ENCODE assay signal across 21 cellular contexts in the genomic region with DNA sequence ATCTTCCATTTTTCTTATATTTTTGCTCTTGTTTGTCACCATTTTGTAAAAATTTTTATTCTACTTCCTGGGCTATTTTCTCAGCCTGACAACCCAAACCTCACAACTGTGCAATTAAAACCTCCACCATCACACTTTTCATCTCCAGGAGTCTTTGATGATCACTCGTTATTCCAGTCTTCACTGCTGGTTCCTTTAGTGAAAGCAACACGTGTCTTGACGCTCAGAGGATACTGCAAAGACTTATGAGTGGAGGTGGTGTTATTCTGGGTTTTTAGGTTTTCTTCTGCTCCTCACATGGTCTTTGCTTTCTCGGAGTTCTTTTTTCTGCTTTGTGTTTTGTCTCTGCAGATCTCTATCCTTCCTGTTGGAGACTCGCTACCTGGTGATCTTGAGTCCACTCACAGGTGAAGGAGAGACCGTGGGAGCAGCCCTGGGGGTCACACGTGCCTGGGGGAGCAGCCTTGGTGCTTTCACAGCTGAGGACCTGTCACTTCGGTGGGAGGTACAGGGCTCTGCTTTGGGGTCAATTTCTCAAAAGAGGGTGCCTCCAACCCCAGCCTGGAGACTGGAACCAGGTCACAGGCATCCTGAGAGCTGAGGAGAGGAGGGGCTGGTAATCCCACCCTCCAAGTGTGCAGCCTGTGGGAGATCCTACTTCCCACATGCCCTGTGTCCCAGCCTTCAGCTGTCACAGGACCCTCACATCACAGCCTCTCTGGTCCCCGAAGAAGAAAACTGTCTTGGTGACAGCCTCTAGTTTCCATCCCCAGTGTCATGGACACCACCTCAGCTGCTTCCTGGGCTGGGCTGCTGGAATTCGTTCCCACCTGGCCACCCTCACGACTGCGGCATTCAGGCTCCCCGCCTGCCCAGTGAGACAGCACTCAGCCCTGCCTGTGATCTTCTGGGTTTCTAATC. TPM values are rescaled to one million over a fixed set of nuclear protein-coding genes. Genes with fewer than 3 reads are reported as not detected.
DNase-seq lines count a peak whose midpoint lies in the region; ATAC-seq and TF ChIP-seq lines count a peak whose summit lies in the region.
"Had no signal": no experiment of that assay in that cellular context is flagged by ENCODE, and none has a peak within 500 bp of the region (broad histone marks: within the 10 kb centered on the region; RNA-seq: fewer than 3 reads in every experiment).

No MANE protein-coding gene starts in this region.

- no peak overlapping the region for H3K23ac ChIP-seq in H9 (ENCODE audit: insufficient read length, low read depth, low read length)

- H3K4ac ChIP-seq in H9 (ENCODE audit: low read depth, low read length) = no peak overlapping the region

- H2BK5ac ChIP-seq in H9 (ENCODE audit: insufficient read length, low read length) = no peak overlapping the region

- peaks cover 54 to 55% of the 10 kb centered on the region in 2 experiments for H3K4me1 Mint-ChIP-seq in H9
- H3K4me1 Mint-ChIP-seq in endodermal cell = peaks cover 11% of the 10 kb centered on the region

- H3K9ac ChIP-seq in H9 (ENCODE audit: extremely low read depth, insufficient read length, low read length) (no peak overlapping the region), endodermal cell (ENCODE audit: extremely low read depth, low read length, poor library complexity, severe bottlenecking) (no peak overlapping the region)

- H4K20me1 ChIP-seq in H9 (ENCODE audit: control insufficient read depth, insufficient read depth, insufficient read length) = peaks cover 3% of the 10 kb centered on the region
- no peaks in the 10 kb centered on the region for H4K20me1 ChIP-seq in osteoblast (ENCODE audit: insufficient read depth, low read length)

- H2AK5ac ChIP-seq in H9 (ENCODE audit: insufficient read length, low read length) = no peak overlapping the region

- DNase-seq in H9 (peak; percentile 25), endodermal cell (peak; percentile 24), osteoblast (ENCODE audit: insufficient read length, low spot score, missing footprints) (peak; percentile 55), GM13977 (ENCODE audit: low spot score) (no peak)
- DNase-seq: ACHN; CD4-positive, CD25-positive, alpha-beta regulatory T cell; DMS153; GDM1; IMR-90; NCI-H1417 treated with DMSO at 0.1 percent for 48 hours; NCI-H2029 treated with DMSO at 0.1 percent for 48 hours; NCI-H2171; NCI-H526; PC-3 had no signal

- H3K36me3 ChIP-seq in endodermal cell (ENCODE audit: control insufficient read depth, insufficient read depth, low read length) (no peaks in the 10 kb centered on the region), osteoblast (ENCODE audit: insufficient read depth, low read length) (no peaks in the 10 kb centered on the region)

- H3K56ac ChIP-seq in H9 (ENCODE audit: insufficient read length, low read depth, low read length) = no peak overlapping the region

- H3K27me3 ChIP-seq in H9 (ENCODE audit: insufficient read depth, low read length) = no peaks in the 10 kb centered on the region
- H3K27me3 ChIP-seq in endodermal cell (ENCODE audit: control insufficient read depth, insufficient read depth, low read length, poor library complexity, severe bottlenecking) = no peaks in the 10 kb centered on the region
- H3K27me3 ChIP-seq in osteoblast (ENCODE audit: insufficient read depth, low read length) = peaks cover 34% of the 10 kb centered on the region

- peaks cover 0 to 16% (median 3%) of the 10 kb centered on the region in 3 experiments; a peak in 5 of 7 replicates for H3K36me3 Mint-ChIP-seq in H9 (ENCODE audit: insufficient read depth in 1 of 3, low read depth in 3 of 3)
- peaks cover 2% of the 10 kb centered on the region for H3K36me3 Mint-ChIP-seq in endodermal cell (ENCODE audit: low read depth)
- H3K36me3 Mint-ChIP-seq: CD4-positive, CD25-positive, alpha-beta regulatory T cell had no signal

- H3K27ac ChIP-seq in H9 (ENCODE audit: insufficient read length, low read depth, low read length) (no peak overlapping the region), endodermal cell (ENCODE audit: low read depth, low read length) (no peak overlapping the region), osteoblast (ENCODE audit: low read depth, low read length) (no peak overlapping the region)
- H3K27ac ChIP-seq: RWPE1 had no signal

- H3K27me3 Mint-ChIP-seq in H9 (ENCODE audit: low read depth) (no peaks in the 10 kb centered on the region), endodermal cell (ENCODE audit: insufficient read depth) (no peaks in the 10 kb centered on the region)

- H2BK12ac ChIP-seq in H9 (ENCODE audit: insufficient read length, low read depth, low read length) = no peak overlapping the region

- H2BK120ac ChIP-seq in H9 (ENCODE audit: low read depth, low read length, poor library complexity, severe bottlenecking) = no peak overlapping the region

- no peak overlapping the region for H2BK20ac ChIP-seq in H9 (ENCODE audit: low read depth, low read length, poor library complexity, severe bottlenecking)

- H3K79me2 ChIP-seq in H9 (ENCODE audit: insufficient read depth, low read length) = peaks cover 18% of the 10 kb centered on the region; the same call in 1 of the 2 replicates
- no peaks in the 10 kb centered on the region for H3K79me2 ChIP-seq in osteoblast (ENCODE audit: insufficient read depth, low read length)

- no peak overlapping the region; the same call in 1 of the 2 replicates for H3K14ac ChIP-seq in H9 (ENCODE audit: insufficient read depth, low read length)

- no CpG with 5 or more reads among the region's 13 CpGs for WGBS in H9 (ENCODE audit: extremely low coverage, insufficient read length, low lambda C conversion rate)
- WGBS in endodermal cell (ENCODE audit: insufficient coverage in 1 of 2, insufficient read length in 1 of 2), 2 experiments = 80 to 86% methylated on average over 3 to 13 of the region's 13 CpGs

- H2AFZ ChIP-seq in H9 (ENCODE audit: low read length) = no peak overlapping the region
- no peak overlapping the region for H2AFZ ChIP-seq in osteoblast (ENCODE audit: low read length)

- no peaks in the 10 kb centered on the region for H3K23me2 ChIP-seq in H9 (ENCODE audit: insufficient read length, low read depth, low read length, poor library complexity, severe bottlenecking)

- H4K8ac ChIP-seq in H9 (replicated peaks; ENCODE audit: insufficient read length, low read depth, low read length) = no peak overlapping the region

- H4K91ac ChIP-seq in H9 (ENCODE audit: insufficient read length, low read depth, low read length) = no peak overlapping the region

- H3K4me1 ChIP-seq in H9 (ENCODE audit: insufficient read depth, low read length) = peaks cover 5% of the 10 kb centered on the region; the same call in 1 of the 2 replicates
- H3K4me1 ChIP-seq in endodermal cell (ENCODE audit: control insufficient read depth, insufficient read depth, low read length) = no peaks in the 10 kb centered on the region
- H3K4me1 ChIP-seq in osteoblast (ENCODE audit: insufficient read depth, low read length) = no peaks in the 10 kb centered on the region
- H3K4me1 ChIP-seq: Caco-2 had no signal

- no peak for TF ChIP-seq CTCF in H9 (conservative IDR thresholded peaks at IDR 0.05)
- TF ChIP-seq CTCF in endodermal cell (conservative IDR thresholded peaks at IDR 0.05) = no peak
- TF ChIP-seq CTCF in osteoblast (IDR thresholded peaks at IDR 0.05; ENCODE audit: extremely low read depth, low read depth, low read length) = no peak
- no peak for TF ChIP-seq CTCF in GM13977 (IDR thresholded peaks at IDR 0.05; ENCODE audit: extremely low read depth, insufficient read depth, missing control alignments)

- peaks cover under 1 to 2% of the 10 kb centered on the region in 2 experiments; a peak in 1 of 5 replicates for H3K9me3 Mint-ChIP-seq in H9
- H3K9me3 Mint-ChIP-seq in endodermal cell = peaks cover 2% of the 10 kb centered on the region

- H3K4me3 Mint-ChIP-seq in H9 (no peak overlapping the region), endodermal cell (no peak overlapping the region)
- H3K4me3 Mint-ChIP-seq: CD4-positive, CD25-positive, alpha-beta regulatory T cell had no signal

- H3T11ph ChIP-seq in H9 (ENCODE audit: low read length) = no peak overlapping the region

- in situ Hi-C loops in GM13977 (cut with MboI; ENCODE audit: low pct_unique_long_range_greater_than_20kb, low sequenced_read_pairs, unreplicated experiment) = no loop called here

- no peak overlapping the region for H3K4me3 ChIP-seq in endodermal cell (ENCODE audit: low read length)
- no peak overlapping the region for H3K4me3 ChIP-seq in osteoblast (ENCODE audit: insufficient read depth, low read length)

- no peak overlapping the region for H2BK15ac ChIP-seq in H9 (ENCODE audit: low read depth, low read length)

- peak overlapping the region in 2 of 3 experiments; percentile 39 to 80; a peak in 3 of 7 replicates for H3K27ac Mint-ChIP-seq in H9
- peak overlapping the region; percentile 48 for H3K27ac Mint-ChIP-seq in endodermal cell
- H3K27ac Mint-ChIP-seq: CD4-positive, CD25-positive, alpha-beta regulatory T cell had no signal

- no peak overlapping the region for H3K18ac ChIP-seq in H9 (ENCODE audit: insufficient read length, low read depth, low read length)

- no peak overlapping the region for H4K5ac ChIP-seq in H9 (ENCODE audit: insufficient read length, low read depth, low read length)

- no peak for ATAC-seq in HG02759 (IDR thresholded peaks at IDR 0.05; ENCODE audit: unreplicated experiment)
- no peak for ATAC-seq in HG02610 (IDR thresholded peaks at IDR 0.05; ENCODE audit: unreplicated experiment)
- no peak for ATAC-seq in GM19455 (IDR thresholded peaks at IDR 0.05; ENCODE audit: unreplicated experiment)
- ATAC-seq: PC-3 had no signal

- H3K4me2 ChIP-seq in H9 (ENCODE audit: insufficient read depth, insufficient read length, low read length) (no peak overlapping the region), osteoblast (ENCODE audit: insufficient read depth, low read length) (no peak overlapping the region)

- H3K9me3 ChIP-seq in H9 (ENCODE audit: control insufficient read depth, low read depth, low read length) (no peaks in the 10 kb centered on the region), endodermal cell (ENCODE audit: control insufficient read depth, low read length) (no peaks in the 10 kb centered on the region), osteoblast (ENCODE audit: low read depth, low read length) (no peaks in the 10 kb centered on the region)
- H3K9me3 ChIP-seq: Caco-2 had no signal

- H3K79me1 ChIP-seq in H9 (ENCODE audit: insufficient read depth, low read depth, low read length, poor library complexity, severe bottlenecking) = no peaks in the 10 kb centered on the region

RNA-seq across cellular contexts. Expression of a gene that starts 11.0 kb away (rescaled TPM):
- total RNA-seq in H9 (2021) (15.0 and 16.2 TPM in 2 replicates), endodermal cell (10 to 100 TPM; 11.4 to 12.7 TPM), osteoblast (under 0.01 TPM in 1 of 2 replicates, not detected in the other)
- 15.4 TPM for polyA plus RNA-seq in endodermal cell (2013, experiment 1 of 2)
- 13.5 TPM for polyA plus RNA-seq in endodermal cell (2013, experiment 2 of 2)
- total RNA-seq: Caco-2; CD4-positive, CD25-positive, alpha-beta regulatory T cell; M059J; PC-3 had no signal
- polyA plus RNA-seq: CD4-positive, CD25-positive, alpha-beta regulatory T cell had no signal

RNA-seq across cellular contexts. Expression of a gene that starts 39.2 kb away (rescaled TPM):
- 0.20 and 0.31 TPM in 2 replicates for total RNA-seq in H9 (2021)
- total RNA-seq in endodermal cell = 1 to 10 TPM; 1.8 to 2.0 TPM
- polyA plus RNA-seq in endodermal cell (2013, experiment 1 of 2) = 1.7 TPM
- 0.83 TPM for polyA plus RNA-seq in endodermal cell (2013, experiment 2 of 2)
- total RNA-seq in osteoblast = 1.8 and 2.9 TPM in 2 replicates
- total RNA-seq: Caco-2; CD4-positive, CD25-positive, alpha-beta regulatory T cell had no signal

RNA-seq across cellular contexts. Expression of a gene that starts 40.5 kb away (rescaled TPM):
- total RNA-seq in H9 (2021) (5.2 and 5.5 TPM in 2 replicates), endodermal cell (under 1 TPM; 0.68 to 0.73 TPM), osteoblast (not detected in 2 replicates)
- 0.11 TPM for polyA plus RNA-seq in endodermal cell (2013, experiment 1 of 2)
- polyA plus RNA-seq in endodermal cell (2013, experiment 2 of 2) = not detected
- total RNA-seq: Caco-2; CD4-positive, CD25-positive, alpha-beta regulatory T cell; Daoy; PC-3 had no signal
- polyA plus RNA-seq: CD4-positive, CD25-positive, alpha-beta regulatory T cell had no signal

Comparison
In these comparisons a context has a peak if more than half of its experiments do, and no peak if none do; other contexts are left out.
1. RNA of a gene that starts 11.0 kb away (total RNA-seq): 15.0 to 16.2 TPM in H9 and 11.4 to 12.7 TPM in endodermal cell; under 0.01 TPM in osteoblast; every median in the first group is over 10 times any median in the second.